ENCODE assay signal across 8 cellular contexts in genomic region chr12:48925218-48925871, GRCh38. TPM values are rescaled to one million over a fixed set of nuclear protein-coding genes. Genes with fewer than 3 reads are reported as not detected.
DNase-seq lines count a peak whose midpoint lies in the region; ATAC-seq lines count a peak whose summit lies in the region.

Gene FKBP11, minus strand, starts transcription at chr12:48925492. Its CDS starts 64 bp downstream, at chr12:48925428.

- H2BK5ac ChIP-seq in mesenchymal stem cell (ENCODE audit: low read depth, low read length, poor library complexity, severe bottlenecking), result no peak within 1 kb of the TSS

- H3K79me1 ChIP-seq in mesenchymal stem cell (replicated peaks; ENCODE audit: low read length, poor library complexity, severe bottlenecking), result peaks cover 20% of the 10 kb centered on the region

- peak within 1 kb of the TSS; percentile 6 for H2AFZ ChIP-seq in mesenchymal stem cell (ENCODE audit: low read depth, low read length)

- H3K9me3 ChIP-seq in BLaER1 (no peaks in the 10 kb centered on the region), HUES6 (ENCODE audit: control insufficient read depth, insufficient read depth, low read depth, low read length) (no peaks in the 10 kb centered on the region), mesenchymal stem cell (ENCODE audit: control insufficient read depth, low read length) (no peaks in the 10 kb centered on the region)

- H3K36me3 ChIP-seq in BLaER1 (peaks cover 58% of the 10 kb centered on the region), HUES6 (ENCODE audit: control insufficient read depth, insufficient read depth, low read length) (peaks cover 61% of the 10 kb centered on the region), mesenchymal stem cell (ENCODE audit: control insufficient read depth in 1 of 2, insufficient read depth in 2 of 2, low read depth in 1 of 2, low read length in 2 of 2) (peaks cover 51 to 53% of the 10 kb centered on the region in 2 experiments)

- peak within 1 kb of the TSS; percentile 63 to 91 for H3K18ac ChIP-seq in mesenchymal stem cell (ENCODE audit: low read depth in 1 of 2, low read length in 2 of 2)

- H3K4me1 ChIP-seq in BLaER1 (peaks cover 17% of the 10 kb centered on the region), HUES6 (ENCODE audit: control insufficient read depth, insufficient read depth, low read length) (no peaks in the 10 kb centered on the region; the same call in 1 of the 2 replicates), mesenchymal stem cell (ENCODE audit: control insufficient read depth, insufficient read depth, low read depth, low read length) (no peaks in the 10 kb centered on the region)

- H2BK120ac ChIP-seq in mesenchymal stem cell (ENCODE audit: low read depth, low read length), result peak within 1 kb of the TSS; percentile 74

- no peaks in the 10 kb centered on the region for H3K27me3 ChIP-seq in BLaER1
- no peaks in the 10 kb centered on the region for H3K27me3 ChIP-seq in HUES6 (ENCODE audit: control insufficient read depth, insufficient read depth, low read length)
- H3K27me3 ChIP-seq in mesenchymal stem cell (ENCODE audit: control insufficient read depth in 1 of 2, insufficient read depth in 1 of 2, low read length in 2 of 2), result no peaks in the 10 kb centered on the region

- peak within 1 kb of the TSS; percentile 83 for H4K91ac ChIP-seq in mesenchymal stem cell (ENCODE audit: low read length)

- H3K4me2 ChIP-seq in BLaER1 (peak within 1 kb of the TSS; percentile 80), mesenchymal stem cell (ENCODE audit: low read length, poor library complexity, severe bottlenecking) (no peak within 1 kb of the TSS)

- H4K20me1 ChIP-seq in BLaER1, result no peaks in the 10 kb centered on the region

- peak within 1 kb of the TSS in 1 of 2 experiments; percentile 51 for H2BK12ac ChIP-seq in mesenchymal stem cell (ENCODE audit: low read length in 2 of 2)

- H2AK5ac ChIP-seq in mesenchymal stem cell (ENCODE audit: low read length, severe bottlenecking), result no peak within 1 kb of the TSS

- peak within 1 kb of the TSS; percentile 80 for H2BK15ac ChIP-seq in mesenchymal stem cell (ENCODE audit: low read depth, poor library complexity, severe bottlenecking)

- H3K23ac ChIP-seq in mesenchymal stem cell (ENCODE audit: low read length in 2 of 2), result peak within 1 kb of the TSS in 1 of 2 experiments; percentile 83

- H3K4me3 ChIP-seq in BLaER1 (peak within 1 kb of the TSS; percentile 94), HUES6 (ENCODE audit: low read depth, low read length) (peak within 1 kb of the TSS; percentile 69), mesenchymal stem cell (ENCODE audit: insufficient read depth in 1 of 2, low read depth in 1 of 2, low read length in 2 of 2) (peak within 1 kb of the TSS; percentile 26 to 96)

- DNase-seq in activated CD4-positive, alpha-beta T cell treated with anti-CD3 and anti-CD28 coated beads, Interleukin-2, amount 50 U/mL, for 4 hours, result peak; percentile 68 to 73
- peak; percentile 74 for DNase-seq in effector CD4-positive, alpha-beta T cell
- DNase-seq in mesenchymal stem cell (peak; percentile 56), NCI-H526 treated with DMSO at 0.1 percent for 48 hours (lab: John Stamatoyannopoulos, UW) (no peak)
- peak; percentile 70 to 71 for DNase-seq in stimulated activated CD8-positive, alpha-beta memory T cell treated with anti-CD3 and anti-CD28 coated beads, Interleukin-15, amount 100 ng/mL, for 48 hours (ENCODE audit: low read depth in 2 of 2)

- peak within 1 kb of the TSS in 1 of 2 experiments; percentile 90 for H3K14ac ChIP-seq in mesenchymal stem cell (ENCODE audit: low read length in 2 of 2)

- peak; percentile 58 for ATAC-seq in GM19455 (IDR thresholded peaks at IDR 0.05; ENCODE audit: unreplicated experiment)

- 36% methylated on average over 39 of the region's 39 CpGs for WGBS in mesenchymal stem cell

- H3K27ac ChIP-seq in BLaER1 (peak within 1 kb of the TSS; percentile 86), HUES6 (ENCODE audit: low read depth, low read length) (no peak within 1 kb of the TSS), mesenchymal stem cell (ENCODE audit: low read length, poor library complexity, severe bottlenecking) (no peak within 1 kb of the TSS)

- H3K4ac ChIP-seq in mesenchymal stem cell (ENCODE audit: low read depth in 1 of 2, low read length in 2 of 2), result peak within 1 kb of the TSS in 1 of 2 experiments; percentile 90

- H3K9ac ChIP-seq in BLaER1, result peak within 1 kb of the TSS; percentile 92
- peak within 1 kb of the TSS; percentile 59 for H3K9ac ChIP-seq in HUES6 (ENCODE audit: low read length)
- H3K9ac ChIP-seq in mesenchymal stem cell (ENCODE audit: low read length), result peak within 1 kb of the TSS; percentile 97

- peak within 1 kb of the TSS; percentile 52 for H4K8ac ChIP-seq in mesenchymal stem cell (ENCODE audit: low read length)

RNA-seq across cellular contexts. Expression of gene FKBP11, which starts in this region (rescaled TPM):
- 131 TPM for polyA plus RNA-seq in mesenchymal stem cell (2013, experiment 1 of 2)
- 138 TPM for polyA plus RNA-seq in mesenchymal stem cell (2013, experiment 2 of 2)
